In genomic region chr12:26471560-26471959, GRCh38 we compare ENCODE assay signal across 9 cellular contexts.
DNase-seq lines count a peak whose midpoint lies in the region; ATAC-seq and TF ChIP-seq lines count a peak whose summit lies in the region.
"Had no signal": no experiment of that assay in that cellular context is flagged by ENCODE, and none has a peak within 500 bp of the region (broad histone marks: within the 10 kb centered on the region; RNA-seq: fewer than 3 reads in every experiment).

No MANE protein-coding gene starts in this region.

- ATAC-seq in GM18907 (IDR thresholded peaks at IDR 0.05; ENCODE audit: unreplicated experiment) (peak; percentile 77), HG03045 (IDR thresholded peaks at IDR 0.05; ENCODE audit: unreplicated experiment) (peak; percentile 73)

- H3K27ac ChIP-seq in SU-DHL-6 (ENCODE audit: low read depth, low read length) = peak overlapping the region; percentile 88

- DNase-seq in AG08395 (ENCODE audit: low spot score) (peak; percentile 26), lung microvascular endothelial cell (ENCODE audit: low read depth in 2 of 2) (peak; percentile 7 to 34), NCI-H526 treated with DMSO at 0.1 percent for 48 hours (lab: John Stamatoyannopoulos, UW) (no peak), NCI-H82 (lab: John Stamatoyannopoulos, UW) (no peak)
- no peak for DNase-seq in activated T-cell treated with anti-CD3 and anti-CD28 coated beads, Interleukin-2, amount 50 U/mL, for 24 hours
- DNase-seq: natural killer cell had no signal

- H3K9ac ChIP-seq in SU-DHL-6 (ENCODE audit: low read length) = peak overlapping the region; percentile 32

- peak overlapping the region; percentile 9 for H3K4me3 ChIP-seq in SU-DHL-6 (ENCODE audit: insufficient read depth, low read length, poor library complexity, severe bottlenecking)

- peaks cover 21% of the 10 kb centered on the region; the same call in 1 of the 2 replicates for H3F3A ChIP-seq in SU-DHL-6 (ENCODE audit: insufficient read depth)

- no peaks in the 10 kb centered on the region for H3K36me3 ChIP-seq in SU-DHL-6 (ENCODE audit: low read length)

- H4K20me1 ChIP-seq in SU-DHL-6 (ENCODE audit: low read depth, low read length) = no peaks in the 10 kb centered on the region

- H3K36me3 Mint-ChIP-seq in activated T-cell treated with anti-CD3 and anti-CD28 coated beads, Interleukin-2, amount 50 U/mL, for 24 hours (ENCODE audit: low read depth) = peaks cover 56% of the 10 kb centered on the region
- H3K36me3 Mint-ChIP-seq: natural killer cell had no signal

- H3K9me3 ChIP-seq in SU-DHL-6 (ENCODE audit: insufficient read depth, low read length) = no peaks in the 10 kb centered on the region

- H3K79me2 ChIP-seq in SU-DHL-6 (ENCODE audit: insufficient read depth, low read length) = no peaks in the 10 kb centered on the region

- peak overlapping the region; percentile 17 for H2AFZ ChIP-seq in SU-DHL-6 (ENCODE audit: low read depth, low read length, severe bottlenecking)

- no peak overlapping the region for H3K4me3 Mint-ChIP-seq in activated T-cell treated with anti-CD3 and anti-CD28 coated beads, Interleukin-2, amount 50 U/mL, for 24 hours
- H3K4me3 Mint-ChIP-seq: natural killer cell had no signal

- H3K4me1 Mint-ChIP-seq in activated T-cell treated with anti-CD3 and anti-CD28 coated beads, Interleukin-2, amount 50 U/mL, for 24 hours (ENCODE audit: low read depth) = peaks cover 7% of the 10 kb centered on the region
- H3K4me1 Mint-ChIP-seq: natural killer cell had no signal

- H3K4me2 ChIP-seq in SU-DHL-6 (ENCODE audit: low read depth, low read length, poor library complexity, severe bottlenecking) = peak overlapping the region; percentile 59

- no peaks in the 10 kb centered on the region for H3K27me3 ChIP-seq in SU-DHL-6 (ENCODE audit: low read length)

- H3K27ac Mint-ChIP-seq in activated T-cell treated with anti-CD3 and anti-CD28 coated beads, Interleukin-2, amount 50 U/mL, for 24 hours = no peak overlapping the region
- H3K27ac Mint-ChIP-seq: natural killer cell had no signal

- H3K9me2 ChIP-seq in SU-DHL-6 (replicated peaks; ENCODE audit: insufficient read depth, low read length) = no peaks in the 10 kb centered on the region

- no peak for TF ChIP-seq CTCF in SU-DHL-6 (IDR thresholded peaks at IDR 0.05; ENCODE audit: insufficient read depth, low read length, poor library complexity, severe bottlenecking)

- H3K9me3 Mint-ChIP-seq in activated T-cell treated with anti-CD3 and anti-CD28 coated beads, Interleukin-2, amount 50 U/mL, for 24 hours = no peaks in the 10 kb centered on the region
- H3K9me3 Mint-ChIP-seq: natural killer cell had no signal

- no peaks in the 10 kb centered on the region for H3K27me3 Mint-ChIP-seq in activated T-cell treated with anti-CD3 and anti-CD28 coated beads, Interleukin-2, amount 50 U/mL, for 24 hours

Comparison
In these comparisons a context has a peak if more than half of its experiments do, and no peak if none do; other contexts are left out.
1. DNase-seq: peak in AG08395 (single experiment) and lung microvascular endothelial cell (2 of 2); none in NCI-H526 treated with DMSO at 0.1 percent for 48 hours (single experiment), activated T-cell treated with anti-CD3 and anti-CD28 coated beads, Interleukin-2, amount 50 U/mL, for 24 hours (single experiment) and NCI-H82 (single experiment).